1 cellular context compared by ENCODE assay signal in genomic region chr12:1804545-1805332, GRCh38.
TF ChIP-seq lines count a peak whose summit lies in the region.

No MANE protein-coding gene starts in this region.

TF ChIP-seq in HEK293, 187 proteins besides CTCF, POLR2A, EP300 and RAD21 (continued from another document):
- TF ChIP-seq ZNF692 (tag by site-specific recombination; IDR thresholded peaks at IDR 0.05), result peak; percentile 60; the same call in 1 of the 2 replicates
- TF ChIP-seq ZSCAN30 (tag by site-specific recombination; IDR thresholded peaks at IDR 0.05), result peak; percentile 41; the same call in 1 of the 2 replicates
- TF ChIP-seq ZFP69B (tag by site-specific recombination; IDR thresholded peaks at IDR 0.05), result peak; percentile 59; the same call in 1 of the 2 replicates
- 0 out of 2 replicates have a peak, but pooled peaks have one; percentile 12 for TF ChIP-seq SP7 (tag by site-specific recombination; IDR thresholded peaks at IDR 0.05)
- peak; percentile 55; the same call in 1 of the 2 replicates for TF ChIP-seq SP3 (tag by site-specific recombination; IDR thresholded peaks at IDR 0.05)
- TF ChIP-seq ZBTB26 (tag by site-specific recombination; optimal IDR thresholded peaks at IDR 0.05), result no peak
- TF ChIP-seq ZNF280D (tag by site-specific recombination; IDR thresholded peaks at IDR 0.05), result peak; percentile 64; the same call in 1 of the 2 replicates
